8 cellular contexts compared by ENCODE assay signal in genomic region chr10:43230101-43230908, GRCh38. TPM values are rescaled to one million over a fixed set of nuclear protein-coding genes. Genes with fewer than 3 reads are reported as not detected.
DNase-seq lines count a peak whose midpoint lies in the region; ATAC-seq and TF ChIP-seq lines count a peak whose summit lies in the region.

No MANE protein-coding gene starts in this region.

- peaks cover 64% of the 10 kb centered on the region for H3K4me1 Mint-ChIP-seq in central memory CD8-positive, alpha-beta T cell

- H3K9me3 Mint-ChIP-seq in central memory CD8-positive, alpha-beta T cell: no peaks in the 10 kb centered on the region

- H3K4me1 ChIP-seq in vagina: peaks cover 6% of the 10 kb centered on the region

- peak overlapping the region; percentile 30 to 42 for H3K4me3 ChIP-seq in vagina

- H3K36me3 ChIP-seq in vagina: no peaks in the 10 kb centered on the region

- DNase-seq in activated naive CD4-positive, alpha-beta T cell treated with Interleukin-2 at 50 U/mL for 16 hours: peak; percentile 1
- DNase-seq in activated naive CD4-positive, alpha-beta T cell (lab: John Stamatoyannopoulos, UW): no peak
- no peak for DNase-seq in central memory CD8-positive, alpha-beta T cell (ENCODE audit: low spot score in 2 of 2)
- DNase-seq in mesenteric fat pad (ENCODE audit: low spot score) (peak; percentile 77), vagina (ENCODE audit: extremely low spot score in 2 of 2) (no peak), GF-D8 (lab: John Stamatoyannopoulos, UW) (no peak), NCI-H1694 (lab: John Stamatoyannopoulos, UW) (no peak)

- intact Hi-C loops in vagina (cut with DNase I): no loop called here

- H3K4me3 Mint-ChIP-seq in central memory CD8-positive, alpha-beta T cell: peak overlapping the region; percentile 87

- no peak for ATAC-seq in central memory CD8-positive, alpha-beta T cell (replicated peaks; ENCODE audit: extremely low read depth, poor library complexity, severe bottlenecking)
- ATAC-seq in HG03139 (IDR thresholded peaks at IDR 0.05; ENCODE audit: unreplicated experiment): no peak

- peaks cover 7% of the 10 kb centered on the region for H3K36me3 Mint-ChIP-seq in central memory CD8-positive, alpha-beta T cell (ENCODE audit: insufficient read depth)

- H3K9me3 ChIP-seq in vagina: no peaks in the 10 kb centered on the region

- no peak overlapping the region for H3K27ac ChIP-seq in vagina

- H3K27ac Mint-ChIP-seq in central memory CD8-positive, alpha-beta T cell (ENCODE audit: low read depth): peak overlapping the region; percentile 90

- no peaks in the 10 kb centered on the region for H3K27me3 Mint-ChIP-seq in central memory CD8-positive, alpha-beta T cell

- TF ChIP-seq POLR2A in vagina (IDR thresholded peaks at IDR 0.05): no peak

- peaks cover 4% of the 10 kb centered on the region for H3K27me3 ChIP-seq in vagina

- no peak for TF ChIP-seq CTCF in vagina (IDR thresholded peaks at IDR 0.05)

RNA-seq across cellular contexts. Expression of gene RASGEF1A, which starts 36.6 kb away (rescaled TPM):
- total RNA-seq in mesenteric fat pad (1.8 TPM), vagina (14.5 TPM)

Comparison
In these comparisons a context has a peak if more than half of its experiments do, and no peak if none do; other contexts are left out.
1. DNase-seq: peak in activated naive CD4-positive, alpha-beta T cell treated with Interleukin-2 at 50 U/mL for 16 hours (single experiment) and mesenteric fat pad (single experiment); none in activated naive CD4-positive, alpha-beta T cell (0 of 4), central memory CD8-positive, alpha-beta T cell (0 of 2), vagina (0 of 2), GF-D8 (single experiment) and NCI-H1694 (single experiment).